Comparison of ENCODE assay signal across 2 cellular contexts in the genomic region with DNA sequence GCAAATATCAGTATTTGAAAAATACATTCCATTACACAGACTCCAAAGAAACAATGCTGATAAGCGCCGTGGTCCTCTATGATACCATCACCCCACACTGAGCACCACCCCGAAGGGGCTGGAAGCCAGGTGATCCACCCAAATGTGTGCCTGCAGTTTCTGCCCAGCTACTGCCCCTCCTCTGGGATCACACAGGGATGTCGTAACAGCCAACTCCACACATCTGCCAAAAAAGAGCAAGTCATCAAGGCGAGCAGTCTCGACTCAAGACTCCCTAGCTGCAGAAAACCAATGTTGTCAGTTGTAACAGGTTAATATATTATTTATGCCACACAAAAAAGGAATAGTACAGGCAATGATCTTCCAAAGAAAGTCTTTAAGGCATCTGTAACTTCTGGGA.
TF ChIP-seq lines count a peak whose summit lies in the region.

No MANE protein-coding gene starts in this region.

TF ChIP-seq in H1, 55 proteins besides CTCF, POLR2A, EP300 and RAD21:
- TF ChIP-seq CEBPB (IDR thresholded peaks at IDR 0.05; ENCODE audit: low read depth, low read length), result 0 out of 2 replicates have a peak, but pooled peaks have one; percentile 11
- no peak for TF ChIP-seq POLR2AphosphoS5 (IDR thresholded peaks at IDR 0.05; ENCODE audit: low read depth, low read length)
- TF ChIP-seq CBX5 (IDR thresholded peaks at IDR 0.05; ENCODE audit: low read depth, low read length), result no peak
- TF ChIP-seq CHD2 (IDR thresholded peaks at IDR 0.05; ENCODE audit: low read length), result no peak
- TF ChIP-seq JUND (IDR thresholded peaks at IDR 0.05; ENCODE audit: low read length), result no peak
- no peak for TF ChIP-seq YY1 (IDR thresholded peaks at IDR 0.05; ENCODE audit: low read depth, low read length)
- TF ChIP-seq HDAC2 (IDR thresholded peaks at IDR 0.05; ENCODE audit: borderline replicate concordance in 1 of 2, low read depth in 2 of 2, low read length in 2 of 2), result no peak

TF ChIP-seq in SK-N-SH treated with all-trans-retinoic acid at 6 μM for 48 hours, 23 proteins besides CTCF, POLR2A, EP300 and RAD21:
- TF ChIP-seq, protein P1, sequence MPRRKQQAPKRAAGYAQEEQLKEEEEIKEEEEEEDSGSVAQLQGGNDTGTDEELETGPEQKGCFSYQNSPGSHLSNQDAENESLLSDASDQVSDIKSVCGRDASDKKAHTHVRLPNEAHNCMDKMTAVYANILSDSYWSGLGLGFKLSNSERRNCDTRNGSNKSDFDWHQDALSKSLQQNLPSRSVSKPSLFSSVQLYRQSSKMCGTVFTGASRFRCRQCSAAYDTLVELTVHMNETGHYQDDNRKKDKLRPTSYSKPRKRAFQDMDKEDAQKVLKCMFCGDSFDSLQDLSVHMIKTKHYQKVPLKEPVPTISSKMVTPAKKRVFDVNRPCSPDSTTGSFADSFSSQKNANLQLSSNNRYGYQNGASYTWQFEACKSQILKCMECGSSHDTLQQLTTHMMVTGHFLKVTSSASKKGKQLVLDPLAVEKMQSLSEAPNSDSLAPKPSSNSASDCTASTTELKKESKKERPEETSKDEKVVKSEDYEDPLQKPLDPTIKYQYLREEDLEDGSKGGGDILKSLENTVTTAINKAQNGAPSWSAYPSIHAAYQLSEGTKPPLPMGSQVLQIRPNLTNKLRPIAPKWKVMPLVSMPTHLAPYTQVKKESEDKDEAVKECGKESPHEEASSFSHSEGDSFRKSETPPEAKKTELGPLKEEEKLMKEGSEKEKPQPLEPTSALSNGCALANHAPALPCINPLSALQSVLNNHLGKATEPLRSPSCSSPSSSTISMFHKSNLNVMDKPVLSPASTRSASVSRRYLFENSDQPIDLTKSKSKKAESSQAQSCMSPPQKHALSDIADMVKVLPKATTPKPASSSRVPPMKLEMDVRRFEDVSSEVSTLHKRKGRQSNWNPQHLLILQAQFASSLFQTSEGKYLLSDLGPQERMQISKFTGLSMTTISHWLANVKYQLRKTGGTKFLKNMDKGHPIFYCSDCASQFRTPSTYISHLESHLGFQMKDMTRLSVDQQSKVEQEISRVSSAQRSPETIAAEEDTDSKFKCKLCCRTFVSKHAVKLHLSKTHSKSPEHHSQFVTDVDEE (CRISPR knock-in tag; IDR thresholded peaks at IDR 0.05), result no peak
- TF ChIP-seq, protein P2, sequence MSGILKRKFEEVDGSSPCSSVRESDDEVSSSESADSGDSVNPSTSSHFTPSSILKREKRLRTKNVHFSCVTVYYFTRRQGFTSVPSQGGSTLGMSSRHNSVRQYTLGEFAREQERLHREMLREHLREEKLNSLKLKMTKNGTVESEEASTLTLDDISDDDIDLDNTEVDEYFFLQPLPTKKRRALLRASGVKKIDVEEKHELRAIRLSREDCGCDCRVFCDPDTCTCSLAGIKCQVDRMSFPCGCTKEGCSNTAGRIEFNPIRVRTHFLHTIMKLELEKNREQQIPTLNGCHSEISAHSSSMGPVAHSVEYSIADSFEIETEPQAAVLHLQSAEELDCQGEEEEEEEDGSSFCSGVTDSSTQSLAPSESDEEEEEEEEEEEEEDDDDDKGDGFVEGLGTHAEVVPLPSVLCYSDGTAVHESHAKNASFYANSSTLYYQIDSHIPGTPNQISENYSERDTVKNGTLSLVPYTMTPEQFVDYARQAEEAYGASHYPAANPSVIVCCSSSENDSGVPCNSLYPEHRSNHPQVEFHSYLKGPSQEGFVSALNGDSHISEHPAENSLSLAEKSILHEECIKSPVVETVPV (CRISPR knock-in tag; IDR thresholded peaks at IDR 0.05), result no peak
- no peak for TF ChIP-seq ZNF8 (CRISPR knock-in tag; IDR thresholded peaks at IDR 0.05)
- TF ChIP-seq PPARA (CRISPR knock-in tag; IDR thresholded peaks at IDR 0.05; ENCODE audit: borderline replicate concordance), result no peak
- TF ChIP-seq ZNF565 (CRISPR knock-in tag; conservative IDR thresholded peaks at IDR 0.05; ENCODE audit: low read depth), result no peak
- TF ChIP-seq ESRRG (CRISPR knock-in tag; IDR thresholded peaks at IDR 0.05), result no peak
- TF ChIP-seq ISL1 (CRISPR knock-in tag; IDR thresholded peaks at IDR 0.05), result no peak
- TF ChIP-seq ZFP3 (CRISPR knock-in tag; IDR thresholded peaks at IDR 0.05), result no peak
- TF ChIP-seq TOX (CRISPR knock-in tag; IDR thresholded peaks at IDR 0.05; ENCODE audit: borderline replicate concordance), result no peak
- no peak for TF ChIP-seq ZNF70 (CRISPR knock-in tag; IDR thresholded peaks at IDR 0.05)
- TF ChIP-seq RARB (CRISPR knock-in tag; IDR thresholded peaks at IDR 0.05), result no peak
- TF ChIP-seq OSR1 (CRISPR knock-in tag; IDR thresholded peaks at IDR 0.05), result no peak
- no peak for TF ChIP-seq POU6F1 (CRISPR knock-in tag; IDR thresholded peaks at IDR 0.05; ENCODE audit: borderline replicate concordance, low read depth)
- TF ChIP-seq, protein P3, sequence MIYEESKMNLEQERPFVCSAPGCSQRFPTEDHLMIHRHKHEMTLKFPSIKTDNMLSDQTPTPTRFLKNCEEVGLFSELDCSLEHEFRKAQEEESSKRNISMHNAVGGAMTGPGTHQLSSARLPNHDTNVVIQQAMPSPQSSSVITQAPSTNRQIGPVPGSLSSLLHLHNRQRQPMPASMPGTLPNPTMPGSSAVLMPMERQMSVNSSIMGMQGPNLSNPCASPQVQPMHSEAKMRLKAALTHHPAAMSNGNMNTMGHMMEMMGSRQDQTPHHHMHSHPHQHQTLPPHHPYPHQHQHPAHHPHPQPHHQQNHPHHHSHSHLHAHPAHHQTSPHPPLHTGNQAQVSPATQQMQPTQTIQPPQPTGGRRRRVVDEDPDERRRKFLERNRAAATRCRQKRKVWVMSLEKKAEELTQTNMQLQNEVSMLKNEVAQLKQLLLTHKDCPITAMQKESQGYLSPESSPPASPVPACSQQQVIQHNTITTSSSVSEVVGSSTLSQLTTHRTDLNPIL (CRISPR knock-in tag; IDR thresholded peaks at IDR 0.05; ENCODE audit: low read depth), result no peak
- TF ChIP-seq, protein P4, sequence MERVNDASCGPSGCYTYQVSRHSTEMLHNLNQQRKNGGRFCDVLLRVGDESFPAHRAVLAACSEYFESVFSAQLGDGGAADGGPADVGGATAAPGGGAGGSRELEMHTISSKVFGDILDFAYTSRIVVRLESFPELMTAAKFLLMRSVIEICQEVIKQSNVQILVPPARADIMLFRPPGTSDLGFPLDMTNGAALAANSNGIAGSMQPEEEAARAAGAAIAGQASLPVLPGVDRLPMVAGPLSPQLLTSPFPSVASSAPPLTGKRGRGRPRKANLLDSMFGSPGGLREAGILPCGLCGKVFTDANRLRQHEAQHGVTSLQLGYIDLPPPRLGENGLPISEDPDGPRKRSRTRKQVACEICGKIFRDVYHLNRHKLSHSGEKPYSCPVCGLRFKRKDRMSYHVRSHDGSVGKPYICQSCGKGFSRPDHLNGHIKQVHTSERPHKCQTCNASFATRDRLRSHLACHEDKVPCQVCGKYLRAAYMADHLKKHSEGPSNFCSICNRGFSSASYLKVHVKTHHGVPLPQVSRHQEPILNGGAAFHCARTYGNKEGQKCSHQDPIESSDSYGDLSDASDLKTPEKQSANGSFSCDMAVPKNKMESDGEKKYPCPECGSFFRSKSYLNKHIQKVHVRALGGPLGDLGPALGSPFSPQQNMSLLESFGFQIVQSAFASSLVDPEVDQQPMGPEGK (CRISPR knock-in tag; IDR thresholded peaks at IDR 0.05; ENCODE audit: borderline replicate concordance), result no peak
- TF ChIP-seq TCF4 (CRISPR knock-in tag; IDR thresholded peaks at IDR 0.05; ENCODE audit: borderline replicate concordance), result no peak
- TF ChIP-seq ZFP30 (CRISPR knock-in tag; IDR thresholded peaks at IDR 0.05), result no peak
- no peak for TF ChIP-seq CSDC2 (CRISPR knock-in tag; IDR thresholded peaks at IDR 0.05)
- TF ChIP-seq ARNTL (CRISPR knock-in tag; IDR thresholded peaks at IDR 0.05; ENCODE audit: borderline replicate concordance, low read depth), result no peak
- no peak for TF ChIP-seq ZC3H10 (CRISPR knock-in tag; IDR thresholded peaks at IDR 0.05)
